25 cellular contexts compared by ENCODE assay signal in the genomic region with DNA sequence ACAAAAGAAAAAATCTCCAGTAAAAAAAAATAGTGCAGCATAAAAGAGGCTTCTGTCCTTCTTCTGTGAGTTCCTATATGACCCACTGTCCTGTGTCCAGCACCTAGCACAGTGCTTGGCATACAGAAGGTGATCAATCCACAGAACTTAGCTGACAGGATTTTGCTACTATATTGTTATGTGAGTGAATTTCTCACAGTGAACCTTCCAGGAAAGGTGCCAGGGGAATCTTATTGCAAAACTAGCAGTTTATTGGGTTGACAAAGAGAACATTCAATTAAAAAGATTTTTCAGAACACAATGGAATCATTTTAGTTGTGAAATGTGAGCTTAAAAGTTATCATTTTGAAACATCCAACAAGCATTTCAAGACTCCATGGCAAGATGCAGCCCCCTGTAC. TPM values are rescaled to one million over a fixed set of nuclear protein-coding genes. Genes with fewer than 3 reads are reported as not detected.
DNase-seq lines count a peak whose midpoint lies in the region; ATAC-seq and TF ChIP-seq lines count a peak whose summit lies in the region.
"Had no signal": no experiment of that assay in that cellular context is flagged by ENCODE, and none has a peak within 500 bp of the region (broad histone marks: within the 10 kb centered on the region; RNA-seq: fewer than 3 reads in every experiment).

No MANE protein-coding gene starts in this region.

- H3K9me3 Mint-ChIP-seq in neural crest cell: no peaks in the 10 kb centered on the region

- H3K4me3 ChIP-seq in AG10803 (ENCODE audit: low read length): no peak overlapping the region
- no peak overlapping the region for H3K4me3 ChIP-seq in RWPE2 (ENCODE audit: severe bottlenecking)
- no peak overlapping the region for H3K4me3 ChIP-seq in choroid plexus epithelial cell (ENCODE audit: low read depth, low read length)
- H3K4me3 ChIP-seq in dorsolateral prefrontal cortex: no peak overlapping the region

- intact Hi-C loops in dorsolateral prefrontal cortex (cut with DNase I): no loop called here

- H3K9me3 ChIP-seq in RWPE2 (ENCODE audit: severe bottlenecking): no peaks in the 10 kb centered on the region

- H3K4me1 ChIP-seq in RWPE2 (ENCODE audit: insufficient read depth, poor library complexity, severe bottlenecking): peaks cover 42% of the 10 kb centered on the region
- H3K4me1 ChIP-seq: parathyroid adenoma had no signal

- TF ChIP-seq CTCF in AG10803 (conservative IDR thresholded peaks at IDR 0.05; ENCODE audit: low read length) (no peak), RWPE2 (IDR thresholded peaks at IDR 0.05; ENCODE audit: poor library complexity, severe bottlenecking) (no peak), choroid plexus epithelial cell (conservative IDR thresholded peaks at IDR 0.05; ENCODE audit: low read depth, low read length) (no peak), neural crest cell (conservative IDR thresholded peaks at IDR 0.05) (no peak), dorsolateral prefrontal cortex (IDR thresholded peaks at IDR 0.05 in 54 of 56, conservative IDR thresholded peaks at IDR 0.05 in 2 of 56; ENCODE audit: low read depth in 1 of 56, partially characterized antibody in 56 of 56) (no peak)

- peak overlapping the region; percentile 27 for H3K27ac Mint-ChIP-seq in neural crest cell (ENCODE audit: unreplicated experiment)
- H3K27ac Mint-ChIP-seq: activated naive CD4-positive, alpha-beta T cell treated with anti-CD3 and anti-CD28 coated beads for 36 hours; H9; type B pancreatic cell; WTC11 had no signal

- H3K36me3 Mint-ChIP-seq in neural crest cell (ENCODE audit: low read depth): no peaks in the 10 kb centered on the region
- H3K36me3 Mint-ChIP-seq: type B pancreatic cell had no signal

- H3K27me3 ChIP-seq in RWPE2 (ENCODE audit: insufficient read depth, poor library complexity, severe bottlenecking) (no peaks in the 10 kb centered on the region), dorsolateral prefrontal cortex (no peaks in the 10 kb centered on the region)

- DNase-seq in AG10803 (ENCODE audit: low read depth): peak; percentile 79
- DNase-seq in RWPE2 (ENCODE audit: low spot score): no peak
- DNase-seq in choroid plexus epithelial cell (ENCODE audit: low read depth): peak; percentile 64
- no peak for DNase-seq in neural crest cell (ENCODE audit: low read depth, low spot score)
- no peak for DNase-seq in dorsolateral prefrontal cortex
- DNase-seq in activated CD8-positive, alpha-beta memory T cell treated with anti-CD3 and anti-CD28 coated beads for 24 hours: no peak
- no peak for DNase-seq in HPDE6-E6E7 (ENCODE audit: extremely low spot score)
- DNase-seq in NCI-H526 treated with DMSO at 0.1 percent for 48 hours (lab: John Stamatoyannopoulos, UW): no peak
- DNase-seq: ACHN; activated CD4-positive, alpha-beta T cell treated with anti-CD3 and anti-CD28 coated beads, Interleukin-2, amount 50 U/mL, for 1 hour; activated naive CD4-positive, alpha-beta T cell treated with anti-CD3 and anti-CD28 coated beads for 36 hours; C1 segment of cervical spinal cord; caudate nucleus; dermis blood vessel endothelial cell; H9; naive thymus-derived CD4-positive, alpha-beta T cell; NCI-H1092 treated with DMSO at 0.1 percent for 48 hours; NCI-H1930; NCI-H2227 treated with DMSO at 0.1 percent for 48 hours; NCI-H748 treated with DMSO at 0.1 percent for 48 hours; stimulated activated CD8-positive, alpha-beta memory T cell treated with anti-CD3 and anti-CD28 coated beads, Interleukin-4, amount 100 ng/mL, for 48 hours; T-helper 9 cell had no signal

- no peak for ATAC-seq in RWPE2 (ENCODE audit: low read depth)
- ATAC-seq: naive thymus-derived CD4-positive, alpha-beta T cell; WTC11 had no signal

- H3K4me3 Mint-ChIP-seq in neural crest cell: no peak overlapping the region
- H3K4me3 Mint-ChIP-seq: activated naive CD4-positive, alpha-beta T cell treated with anti-CD3 and anti-CD28 coated beads for 36 hours; H9; type B pancreatic cell; WTC11 had no signal

- no peaks in the 10 kb centered on the region for H3K36me3 ChIP-seq in RWPE2 (ENCODE audit: low read depth)

- H3K27ac ChIP-seq in RWPE2 (ENCODE audit: poor library complexity, severe bottlenecking) (peak overlapping the region; percentile 94), dorsolateral prefrontal cortex (peak overlapping the region in 1 of 59 donors; percentile 48)
- H3K27ac ChIP-seq: parathyroid adenoma had no signal

- peaks cover 15% of the 10 kb centered on the region for H3K4me1 Mint-ChIP-seq in neural crest cell

- no peaks in the 10 kb centered on the region for H3K27me3 Mint-ChIP-seq in neural crest cell (ENCODE audit: low read depth)
- H3K27me3 Mint-ChIP-seq: type B pancreatic cell had no signal

RNA-seq across cellular contexts. Expression of a gene that starts 12.4 kb away (rescaled TPM):
- total RNA-seq in neural crest cell (73.6 and 74.3 TPM in 2 replicates), dorsolateral prefrontal cortex (10 to 100 TPM; 21.5 to 86.6 (median 38.2) TPM)

Comparison
In these comparisons a context has a peak if more than half of its experiments do, and no peak if none do; other contexts are left out.
1. DNase-seq: peak in AG10803 (single experiment) and choroid plexus epithelial cell (single experiment); none in RWPE2 (single experiment), neural crest cell (single experiment), dorsolateral prefrontal cortex (0 of 10), activated CD8-positive, alpha-beta memory T cell treated with anti-CD3 and anti-CD28 coated beads for 24 hours (single experiment), HPDE6-E6E7 (single experiment) and NCI-H526 treated with DMSO at 0.1 percent for 48 hours (single experiment).